1 cellular context compared by ENCODE assay signal in the genomic region with DNA sequence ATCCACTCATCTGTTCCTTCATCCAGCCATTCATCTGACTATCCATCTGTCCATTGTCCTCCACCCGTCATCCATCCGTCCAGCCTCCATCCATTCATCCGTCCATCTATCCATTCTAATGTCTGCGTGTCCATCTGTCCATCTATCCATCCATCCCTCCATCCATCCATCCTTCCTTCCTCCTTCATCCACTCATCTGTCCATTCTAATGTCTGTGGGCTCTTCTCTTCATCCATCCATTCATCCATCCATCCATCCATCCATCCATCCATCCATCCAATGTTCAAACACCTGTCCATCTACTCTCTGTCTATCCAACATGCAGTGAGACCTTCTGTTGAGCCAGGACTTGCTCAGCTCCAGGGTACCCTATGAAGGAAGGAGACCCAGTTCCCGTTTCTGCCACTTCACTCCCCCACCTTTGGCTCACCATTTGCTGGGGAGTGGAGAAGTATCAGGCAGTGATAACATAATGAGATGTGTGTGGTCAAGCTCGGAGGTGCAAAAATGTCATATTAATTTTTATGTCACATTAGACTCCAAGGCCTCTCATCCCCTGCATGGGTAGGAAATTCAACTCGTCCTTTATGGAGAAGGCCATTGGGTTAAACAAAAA.
A peak's percentile ranks its signal among the peaks of the same experiment; 100 is the strongest.
TF ChIP-seq lines count a peak whose summit lies in the region.

No MANE protein-coding gene starts in this region.

TF ChIP-seq in HepG2, 621 proteins besides CTCF, POLR2A, EP300 and RAD21:
- no peak for TF ChIP-seq ZNF331 (CRISPR knock-in tag; IDR thresholded peaks at IDR 0.05)
- TF ChIP-seq, protein P1, sequence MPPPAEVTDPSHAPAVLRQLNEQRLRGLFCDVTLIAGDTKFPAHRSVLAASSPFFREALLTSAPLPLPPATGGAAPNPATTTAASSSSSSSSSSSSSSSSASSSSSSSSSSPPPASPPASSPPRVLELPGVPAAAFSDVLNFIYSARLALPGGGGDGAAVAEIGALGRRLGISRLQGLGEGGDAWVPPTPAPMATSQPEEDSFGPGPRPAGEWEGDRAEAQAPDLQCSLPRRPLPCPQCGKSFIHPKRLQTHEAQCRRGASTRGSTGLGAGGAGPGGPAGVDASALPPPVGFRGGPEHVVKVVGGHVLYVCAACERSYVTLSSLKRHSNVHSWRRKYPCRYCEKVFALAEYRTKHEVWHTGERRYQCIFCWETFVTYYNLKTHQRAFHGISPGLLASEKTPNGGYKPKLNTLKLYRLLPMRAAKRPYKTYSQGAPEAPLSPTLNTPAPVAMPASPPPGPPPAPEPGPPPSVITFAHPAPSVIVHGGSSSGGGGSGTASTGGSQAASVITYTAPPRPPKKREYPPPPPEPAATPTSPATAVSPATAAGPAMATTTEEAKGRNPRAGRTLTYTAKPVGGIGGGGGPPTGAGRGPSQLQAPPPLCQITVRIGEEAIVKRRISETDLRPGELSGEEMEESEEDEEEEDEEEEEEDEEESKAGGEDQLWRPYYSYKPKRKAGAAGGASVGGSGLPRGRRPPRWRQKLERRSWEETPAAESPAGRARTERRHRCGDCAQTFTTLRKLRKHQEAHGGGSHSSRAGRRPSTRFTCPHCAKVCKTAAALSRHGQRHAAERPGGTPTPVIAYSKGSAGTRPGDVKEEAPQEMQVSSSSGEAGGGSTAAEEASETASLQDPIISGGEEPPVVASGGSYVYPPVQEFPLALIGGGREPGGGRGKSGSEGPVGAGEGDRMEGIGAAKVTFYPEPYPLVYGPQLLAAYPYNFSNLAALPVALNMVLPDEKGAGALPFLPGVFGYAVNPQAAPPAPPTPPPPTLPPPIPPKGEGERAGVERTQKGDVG (CRISPR knock-in tag; IDR thresholded peaks at IDR 0.05; ENCODE audit: borderline replicate concordance), result no peak
- no peak for TF ChIP-seq ZNF574 (CRISPR knock-in tag; IDR thresholded peaks at IDR 0.05)
- 0 out of 2 replicates have a peak, but pooled peaks have one; percentile 49 for TF ChIP-seq FOXK2 (IDR thresholded peaks at IDR 0.05)
- peak; percentile 13; the same call in 1 of the 2 replicates for TF ChIP-seq FOXA1 (IDR thresholded peaks at IDR 0.05)
- TF ChIP-seq FOXA1 (CRISPR knock-in tag; IDR thresholded peaks at IDR 0.05), result no peak
- no peak for TF ChIP-seq DMTF1 (CRISPR knock-in tag; IDR thresholded peaks at IDR 0.05)
TF ChIP-seq in HepG2: peak in this region for 2.
